ENCODE assay signal across 1 cellular context in the genomic region with DNA sequence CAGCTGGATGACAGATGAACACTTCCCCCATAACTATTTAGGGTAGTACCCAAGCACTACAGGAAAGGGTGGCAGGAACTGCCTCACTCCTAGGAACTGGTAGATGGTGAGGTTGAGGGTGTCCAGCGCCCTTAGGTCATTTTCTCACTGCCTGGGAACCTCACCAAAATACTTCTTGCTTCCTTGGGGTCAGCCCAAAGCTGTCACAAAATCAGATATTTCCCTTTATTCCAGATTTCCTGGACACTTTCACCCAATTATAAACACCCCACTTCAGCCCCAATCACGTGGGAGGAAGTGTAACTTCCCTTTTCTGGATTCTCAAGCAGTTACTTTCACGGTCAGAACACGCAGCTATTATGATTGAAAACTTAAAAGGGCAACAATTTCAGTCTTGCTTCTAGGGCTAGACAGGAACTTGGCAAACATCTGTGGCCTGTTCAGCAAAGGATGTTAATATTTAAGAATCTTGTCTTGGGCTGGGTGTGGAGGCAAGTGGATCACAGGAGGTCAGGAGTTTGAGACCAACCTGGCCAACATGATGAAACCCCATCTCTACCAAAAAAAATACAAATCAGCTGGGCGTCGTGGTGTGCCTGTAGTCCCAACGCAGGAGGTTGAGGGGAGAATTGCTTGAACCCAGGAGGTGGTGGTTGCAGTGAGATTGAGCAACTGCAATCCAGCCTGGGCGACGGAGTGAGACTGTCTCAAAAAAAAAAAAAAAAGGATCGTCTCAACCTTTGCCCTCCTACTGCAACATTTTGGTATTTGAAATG.
A peak's percentile ranks its signal among the peaks of the same experiment; 100 is the strongest.
TF ChIP-seq lines count a peak whose summit lies in the region.

No MANE protein-coding gene starts in this region.

TF ChIP-seq in H1, 55 proteins besides CTCF, POLR2A, EP300 and RAD21:
- no peak for TF ChIP-seq RNF2 (IDR thresholded peaks at IDR 0.05; ENCODE audit: borderline replicate concordance, low read depth, low read length, missing control alignments, poor library complexity, severe bottlenecking)
- no peak for TF ChIP-seq SAP30 (IDR thresholded peaks at IDR 0.05; ENCODE audit: insufficient read depth, insufficient replicate concordance, low read length)
- TF ChIP-seq EGR1 (IDR thresholded peaks at IDR 0.05; ENCODE audit: borderline replicate concordance, low read depth, low read length), result no peak
- TF ChIP-seq CEBPB (IDR thresholded peaks at IDR 0.05; ENCODE audit: low read depth, low read length), result 0 out of 2 replicates have a peak, but pooled peaks have one; percentile 11
- TF ChIP-seq SIRT6 (IDR thresholded peaks at IDR 0.05; ENCODE audit: low read length), result no peak
- no peak for TF ChIP-seq POU5F1 (IDR thresholded peaks at IDR 0.05; ENCODE audit: low read depth, low read length)
- TF ChIP-seq YY1 (IDR thresholded peaks at IDR 0.05; ENCODE audit: low read depth, low read length), result no peak
- TF ChIP-seq NANOG (IDR thresholded peaks at IDR 0.05; ENCODE audit: insufficient read depth, low read depth, low read length, poor library complexity, severe bottlenecking), result no peak
- peak; percentile 51 for TF ChIP-seq POLR2AphosphoS5 (IDR thresholded peaks at IDR 0.05; ENCODE audit: low read depth, low read length)
- no peak for TF ChIP-seq SP4 (IDR thresholded peaks at IDR 0.05; ENCODE audit: low read length)
- TF ChIP-seq SUZ12 (IDR thresholded peaks at IDR 0.05; ENCODE audit: low read length), result no peak
- TF ChIP-seq ASH2L (IDR thresholded peaks at IDR 0.05; ENCODE audit: low read length), result no peak
- TF ChIP-seq FOSL1 (IDR thresholded peaks at IDR 0.05; ENCODE audit: insufficient read depth, low read depth, low read length), result no peak
- no peak for TF ChIP-seq RXRA (IDR thresholded peaks at IDR 0.05; ENCODE audit: insufficient read depth, low read depth, low read length)
- no peak for TF ChIP-seq HDAC6 (IDR thresholded peaks at IDR 0.05; ENCODE audit: low read depth, low read length)
- TF ChIP-seq CHD2 (IDR thresholded peaks at IDR 0.05; ENCODE audit: low read length), result peak; percentile 22; the same call in 1 of the 2 replicates
- TF ChIP-seq RBBP5 (IDR thresholded peaks at IDR 0.05; ENCODE audit: borderline replicate concordance, low read depth, low read length), result no peak
- TF ChIP-seq, protein P1, sequence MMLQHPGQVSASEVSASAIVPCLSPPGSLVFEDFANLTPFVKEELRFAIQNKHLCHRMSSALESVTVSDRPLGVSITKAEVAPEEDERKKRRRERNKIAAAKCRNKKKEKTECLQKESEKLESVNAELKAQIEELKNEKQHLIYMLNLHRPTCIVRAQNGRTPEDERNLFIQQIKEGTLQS (IDR thresholded peaks at IDR 0.05; ENCODE audit: insufficient read depth, low read depth, low read length), result no peak
- TF ChIP-seq TBP (IDR thresholded peaks at IDR 0.05; ENCODE audit: low read depth, low read length), result no peak
